8 cellular contexts compared by ENCODE assay signal in genomic region chr16:70345840-70346239, GRCh38. TPM values are rescaled to one million over a fixed set of nuclear protein-coding genes. Genes with fewer than 3 reads are reported as not detected.
DNase-seq lines count a peak whose midpoint lies in the region; ATAC-seq and TF ChIP-seq lines count a peak whose summit lies in the region.

No MANE protein-coding gene starts in this region.

- peak overlapping the region; percentile 97 for H3K9ac ChIP-seq in Loucy (ENCODE audit: low read depth, low read length, poor library complexity, severe bottlenecking)

- DNase-seq in AG10803 (ENCODE audit: low read depth) (no peak), dorsolateral prefrontal cortex (no peak), natural killer cell (no peak), cerebellar cortex (ENCODE audit: low spot score) (no peak), NCI-H69 (lab: John Stamatoyannopoulos, UW) (no peak), dermis blood vessel endothelial cell (no peak)

- H3K9me3 ChIP-seq in Loucy (ENCODE audit: insufficient read depth, low read depth, low read length): no peaks in the 10 kb centered on the region

- peaks cover 12% of the 10 kb centered on the region for H4K20me1 ChIP-seq in Loucy (ENCODE audit: insufficient read depth, low read length, poor library complexity, severe bottlenecking)

- peak overlapping the region; percentile 94 for H3K4me3 ChIP-seq in AG10803 (ENCODE audit: low read length)
- peak overlapping the region; percentile 98 for H3K4me3 ChIP-seq in Loucy (ENCODE audit: low read length, poor library complexity, severe bottlenecking)
- peak overlapping the region; percentile 68 to 100 (median 89) for H3K4me3 ChIP-seq in dorsolateral prefrontal cortex

- no peak overlapping the region; the same call in 1 of the 2 replicates for H2AFZ ChIP-seq in Loucy (ENCODE audit: low read length)

- no peaks in the 10 kb centered on the region for H3K36me3 ChIP-seq in Loucy (ENCODE audit: insufficient read depth, low read length)

- intact Hi-C loops in dorsolateral prefrontal cortex (cut with DNase I) (loop anchor here (2.0 to 5.0 kb wide), 2 partner anchors 36 to 47 kb away; partner anchors contain the start of gene DDX19B (in 1 of the 2)), natural killer cell (cut with micrococcal nuclease) (loop anchor here (1.0 to 2.0 kb wide), 4 partner anchors 47 to 178 kb away; partner anchors contain the start of genes AARS1 and DDX19B)

- H3K27ac ChIP-seq in dorsolateral prefrontal cortex: peak overlapping the region in 21 of 59 donors; percentile 75 to 95 (median 87)

- H3K36me3 Mint-ChIP-seq in natural killer cell: no peaks in the 10 kb centered on the region

- H3K27me3 ChIP-seq in Loucy (ENCODE audit: insufficient read depth, low read length, poor library complexity, severe bottlenecking) (no peaks in the 10 kb centered on the region), dorsolateral prefrontal cortex (no peaks in the 10 kb centered on the region)

- H3K4me2 ChIP-seq in Loucy (ENCODE audit: low read depth, low read length, poor library complexity, severe bottlenecking): peak overlapping the region; percentile 95

- H3K9me2 ChIP-seq in Loucy (replicated peaks; ENCODE audit: low read depth, low read length): no peaks in the 10 kb centered on the region

- TF ChIP-seq CTCF in AG10803 (conservative IDR thresholded peaks at IDR 0.05; ENCODE audit: low read length) (no peak), Loucy (conservative IDR thresholded peaks at IDR 0.05; ENCODE audit: low read length) (no peak), dorsolateral prefrontal cortex (IDR thresholded peaks at IDR 0.05 in 54 of 56, conservative IDR thresholded peaks at IDR 0.05 in 2 of 56; ENCODE audit: low read depth in 1 of 56, partially characterized antibody in 56 of 56) (no peak), natural killer cell (IDR thresholded peaks at IDR 0.05) (no peak)

- no peaks in the 10 kb centered on the region for H3F3A ChIP-seq in Loucy (ENCODE audit: low read depth)

- H3K4me1 Mint-ChIP-seq in natural killer cell: peaks cover 16 to 19% of the 10 kb centered on the region in 2 donors

- H3K27me3 Mint-ChIP-seq in natural killer cell (ENCODE audit: low read depth in 2 of 2): no peaks in the 10 kb centered on the region

- no peak for ATAC-seq in natural killer cell
- ATAC-seq in activated CD4-positive, CD25-positive, alpha-beta regulatory T cell treated with anti-CD3 and anti-CD28 coated beads, Interleukin-2, amount 50 U/mL, for 24 hours: no peak

- peak overlapping the region; percentile 94 for H3K4me3 Mint-ChIP-seq in natural killer cell

- H3K79me2 ChIP-seq in Loucy (ENCODE audit: insufficient read depth, low read length): peaks cover 46% of the 10 kb centered on the region

- H3K4me1 ChIP-seq in Loucy (ENCODE audit: insufficient read depth, low read length, poor library complexity, severe bottlenecking): peaks cover 17% of the 10 kb centered on the region

- H3K9me3 Mint-ChIP-seq in natural killer cell: no peaks in the 10 kb centered on the region

- peak overlapping the region; percentile 95 to 98 for H3K27ac Mint-ChIP-seq in natural killer cell

RNA-seq across cellular contexts. Expression of gene DDX19A, which starts 0.9 kb away (rescaled TPM):
- total RNA-seq in dorsolateral prefrontal cortex (10 to 100 TPM; 31.5 to 53.5 (median 41.3) TPM), natural killer cell (10 to 100 TPM; 46.5 to 55.3 (median 53.4) TPM), dermis blood vessel endothelial cell (40.2 and 50.5 TPM in 2 replicates)

RNA-seq across cellular contexts. Expression of gene DDX19B, which starts 46.9 kb away (rescaled TPM):
- total RNA-seq in dorsolateral prefrontal cortex: 10 to 100 TPM; 13.1 to 33.1 (median 20.6) TPM
- 10 to 100 TPM; 39.9 to 52.6 (median 48.8) TPM for total RNA-seq in natural killer cell
- total RNA-seq in dermis blood vessel endothelial cell: 24.0 and 32.6 TPM in 2 replicates

RNA-seq across cellular contexts. Expression of gene AARS1, which starts 56.5 kb away (rescaled TPM):
- 100 to 1,000 TPM; 134 to 280 (median 218) TPM for total RNA-seq in dorsolateral prefrontal cortex
- total RNA-seq in natural killer cell: 10 to 100 TPM; 19.8 to 29.9 (median 26.1) TPM
- 111 and 152 TPM in 2 replicates for total RNA-seq in dermis blood vessel endothelial cell
